ENCODE assay signal across 1 cellular context in genomic region chr2:38692636-38693318, GRCh38.
A peak's percentile ranks its signal among the peaks of the same experiment; 100 is the strongest.
TF ChIP-seq lines count a peak whose summit lies in the region.

No MANE protein-coding gene starts in this region.

TF ChIP-seq in HepG2, 621 proteins besides CTCF, POLR2A, EP300 and RAD21 (continued from another document and continues in another):
- TF ChIP-seq HMGA1 (CRISPR knock-in tag; conservative IDR thresholded peaks at IDR 0.05) (no peak), NFIC (IDR thresholded peaks at IDR 0.05; ENCODE audit: low read length) (no peak), ZNF816 (CRISPR knock-in tag; IDR thresholded peaks at IDR 0.05; ENCODE audit: borderline replicate concordance) (peak; percentile 64; the same call in 1 of the 2 replicates), ZSCAN21 (CRISPR knock-in tag; IDR thresholded peaks at IDR 0.05; ENCODE audit: borderline replicate concordance) (no peak), MYC (CRISPR knock-in tag; IDR thresholded peaks at IDR 0.05; ENCODE audit: borderline replicate concordance) (peak; percentile 53; the same call in 1 of the 2 replicates), ZNF407 (CRISPR knock-in tag; IDR thresholded peaks at IDR 0.05; ENCODE audit: not compliant biosample characterization) (no peak), MYNN (CRISPR knock-in tag; IDR thresholded peaks at IDR 0.05; ENCODE audit: low read depth) (no peak), ZFP41 (CRISPR knock-in tag; IDR thresholded peaks at IDR 0.05; ENCODE audit: borderline replicate concordance) (no peak), ZNF20 (CRISPR knock-in tag; IDR thresholded peaks at IDR 0.05) (no peak), KDM5B (CRISPR knock-in tag; IDR thresholded peaks at IDR 0.05; ENCODE audit: borderline replicate concordance) (peak; percentile 54; the same call in 1 of the 2 replicates), TFE3 (CRISPR knock-in tag; IDR thresholded peaks at IDR 0.05) (no peak), ZMAT5 (CRISPR knock-in tag; IDR thresholded peaks at IDR 0.05; ENCODE audit: borderline replicate concordance, low read depth) (no peak), FIP1L1 (IDR thresholded peaks at IDR 0.05; ENCODE audit: borderline replicate concordance, insufficient read depth, low read depth, low read length) (no peak), SMAD9 (CRISPR knock-in tag; IDR thresholded peaks at IDR 0.05) (no peak), FOXC1 (CRISPR knock-in tag; IDR thresholded peaks at IDR 0.05; ENCODE audit: borderline replicate concordance) (no peak), PLRG1 (conservative IDR thresholded peaks at IDR 0.05) (no peak), ZNF878 (CRISPR knock-in tag; IDR thresholded peaks at IDR 0.05) (no peak), NFE2L2 (IDR thresholded peaks at IDR 0.05; ENCODE audit: low read length) (no peak), PRDM15 (CRISPR knock-in tag; IDR thresholded peaks at IDR 0.05) (no peak), TCF12 (IDR thresholded peaks at IDR 0.05) (no peak), TCF12 (CRISPR knock-in tag; IDR thresholded peaks at IDR 0.05) (no peak), GRHL1 (CRISPR knock-in tag; conservative IDR thresholded peaks at IDR 0.05) (no peak), NKX3-1 (CRISPR knock-in tag; IDR thresholded peaks at IDR 0.05) (no peak), NFIB (CRISPR knock-in tag; IDR thresholded peaks at IDR 0.05; ENCODE audit: borderline replicate concordance) (no peak), ZNF382 (CRISPR knock-in tag; IDR thresholded peaks at IDR 0.05; ENCODE audit: borderline replicate concordance) (no peak), EZH2 (conservative IDR thresholded peaks at IDR 0.05; ENCODE audit: low read depth, low read length) (no peak), ZNF256 (CRISPR knock-in tag; conservative IDR thresholded peaks at IDR 0.05) (no peak), ZNF598 (CRISPR knock-in tag; IDR thresholded peaks at IDR 0.05; ENCODE audit: borderline replicate concordance) (0 out of 2 replicates have a peak, but pooled peaks have one; percentile 56), ZSCAN30 (CRISPR knock-in tag; IDR thresholded peaks at IDR 0.05) (no peak), ZBTB43 (CRISPR knock-in tag; conservative IDR thresholded peaks at IDR 0.05) (no peak), MAX (IDR thresholded peaks at IDR 0.05) (0 out of 2 replicates have a peak, but pooled peaks have one; percentile 22), HNRNPL (IDR thresholded peaks at IDR 0.05; ENCODE audit: low read depth, low read length) (no peak), IRF9 (CRISPR knock-in tag; IDR thresholded peaks at IDR 0.05; ENCODE audit: borderline replicate concordance) (0 out of 2 replicates have a peak, but pooled peaks have one; percentile 49), CCAR2 (optimal IDR thresholded peaks at IDR 0.05; ENCODE audit: low read depth, low read length) (no peak), ZNF761 (CRISPR knock-in tag; conservative IDR thresholded peaks at IDR 0.05) (no peak), ZFP36L1 (CRISPR knock-in tag; IDR thresholded peaks at IDR 0.05) (no peak), ZNF446 (CRISPR knock-in tag; IDR thresholded peaks at IDR 0.05) (no peak), TBX2 (CRISPR knock-in tag; IDR thresholded peaks at IDR 0.05; ENCODE audit: borderline replicate concordance) (peak; percentile 67), NR3C1 (CRISPR knock-in tag; IDR thresholded peaks at IDR 0.05) (no peak), HMG20A (CRISPR knock-in tag; IDR thresholded peaks at IDR 0.05; ENCODE audit: borderline replicate concordance) (peak; percentile 48; the same call in 1 of the 2 replicates), LRRFIP1 (CRISPR knock-in tag; conservative IDR thresholded peaks at IDR 0.05) (no peak), FOXK1 (CRISPR knock-in tag; IDR thresholded peaks at IDR 0.05; ENCODE audit: borderline replicate concordance, low read depth) (no peak)
